ENCODE assay signal across 1 cellular context in genomic region chr5:154015071-154015693, GRCh38.
TF ChIP-seq lines count a peak whose summit lies in the region.

No MANE protein-coding gene starts in this region.

TF ChIP-seq in GM23338, 12 proteins besides CTCF, POLR2A, EP300 and RAD21 (continued from another document):
- no peak for TF ChIP-seq ZNF462 (CRISPR knock-in tag; IDR thresholded peaks at IDR 0.05)
- no peak for TF ChIP-seq ZNF114 (CRISPR knock-in tag; IDR thresholded peaks at IDR 0.05)
- TF ChIP-seq STAT1 (IDR thresholded peaks at IDR 0.05; ENCODE audit: unreplicated experiment) = no peak
- TF ChIP-seq ZNF331 (CRISPR knock-in tag; IDR thresholded peaks at IDR 0.05; ENCODE audit: low read depth) = no peak
- TF ChIP-seq ETS1 (IDR thresholded peaks at IDR 0.05) = no peak
- no peak for TF ChIP-seq EZH2phosphoT487 (IDR thresholded peaks at IDR 0.05; ENCODE audit: unreplicated experiment)
- no peak for TF ChIP-seq EZH2 (IDR thresholded peaks at IDR 0.05; ENCODE audit: low read depth, unreplicated experiment)
- TF ChIP-seq JUNB (IDR thresholded peaks at IDR 0.05; ENCODE audit: unreplicated experiment) = no peak
